Comparison of ENCODE assay signal across 12 cellular contexts in genomic region chr3:173410836-173411235, GRCh38. TPM values are rescaled to one million over a fixed set of nuclear protein-coding genes. Genes with fewer than 3 reads are reported as not detected.
A peak's percentile ranks its signal among the peaks of the same experiment; 100 is the strongest.
DNase-seq lines count a peak whose midpoint lies in the region; ATAC-seq lines count a peak whose summit lies in the region.
"Had no signal": no experiment of that assay in that cellular context is flagged by ENCODE, and none has a peak within 500 bp of the region (broad histone marks: within the 10 kb centered on the region; RNA-seq: fewer than 3 reads in every experiment).

No MANE protein-coding gene starts in this region.

- ATAC-seq in activated CD4-positive, CD25-positive, alpha-beta regulatory T cell treated with anti-CD3 and anti-CD28 coated beads, Interleukin-2, amount 50 U/mL, for 24 hours = no peak

- no peaks in the 10 kb centered on the region for H3K27me3 ChIP-seq in HAP-1 (ENCODE audit: low read depth)

- peaks cover 31% of the 10 kb centered on the region for H3K4me1 ChIP-seq in HAP-1

- H3K9me3 ChIP-seq in HAP-1 = no peaks in the 10 kb centered on the region

- H3K4me3 ChIP-seq in HAP-1 = no peak overlapping the region

- in situ Hi-C loops in HAP-1 (cut with MboI; ENCODE audit: low sequenced_read_pairs) = no loop called here

- no peaks in the 10 kb centered on the region for H3K36me3 ChIP-seq in HAP-1 (replicated peaks)

- DNase-seq in HAP-1 (ENCODE audit: low spot score in 2 of 2) = peak; percentile 57 to 91
- DNase-seq in NCI-H2107 (lab: John Stamatoyannopoulos, UW) = peak; percentile 19
- DNase-seq in cerebellar cortex (ENCODE audit: low spot score) = peak; percentile 25
- DNase-seq in occipital lobe (lab: John Stamatoyannopoulos, UW) = peak; percentile 43
- DNase-seq in activated naive CD4-positive, alpha-beta T cell treated with Interleukin-2 at 50 U/mL for 16 hours = no peak
- no peak for DNase-seq in HCEC 1CT
- DNase-seq in SIG-M5 treated with dmso at 0.1 percent for 504 hours (lab: John Stamatoyannopoulos, UW; ENCODE audit: unreplicated experiment) = no peak
- DNase-seq: activated CD8-positive, alpha-beta memory T cell treated with anti-CD3 and anti-CD28 coated beads for 24 hours; activated gamma-delta T cell treated with Interleukin-2 at 50 U/mL for 16 hours; stimulated activated naive CD4-positive, alpha-beta T cell had no signal

RNA-seq across cellular contexts. Expression of gene NLGN1, which starts 13.3 kb away (rescaled TPM):
- 126 TPM for total RNA-seq in occipital lobe
- total RNA-seq: MCF 10A had no signal

Comparison
In these comparisons a context has a peak if more than half of its experiments do, and no peak if none do; other contexts are left out.
1. DNase-seq: peak in HAP-1 (2 of 2), NCI-H2107 (single experiment), cerebellar cortex (single experiment) and occipital lobe (single experiment); none in activated naive CD4-positive, alpha-beta T cell treated with Interleukin-2 at 50 U/mL for 16 hours (single experiment), HCEC 1CT (single experiment) and SIG-M5 treated with dmso at 0.1 percent for 504 hours (single experiment).